In genomic region chr10:112562803-112563663, GRCh38 we compare ENCODE assay signal across 1 cellular context.
TF ChIP-seq lines count a peak whose summit lies in the region.

No MANE protein-coding gene starts in this region.

TF ChIP-seq in HCT116, 20 proteins besides CTCF, POLR2A, EP300 and RAD21 (continued from another document):
- TF ChIP-seq ELF1 (IDR thresholded peaks at IDR 0.05; ENCODE audit: borderline replicate concordance, low read depth): no peak
- TF ChIP-seq REST (IDR thresholded peaks at IDR 0.05; ENCODE audit: low read depth): no peak
